In the genomic region with DNA sequence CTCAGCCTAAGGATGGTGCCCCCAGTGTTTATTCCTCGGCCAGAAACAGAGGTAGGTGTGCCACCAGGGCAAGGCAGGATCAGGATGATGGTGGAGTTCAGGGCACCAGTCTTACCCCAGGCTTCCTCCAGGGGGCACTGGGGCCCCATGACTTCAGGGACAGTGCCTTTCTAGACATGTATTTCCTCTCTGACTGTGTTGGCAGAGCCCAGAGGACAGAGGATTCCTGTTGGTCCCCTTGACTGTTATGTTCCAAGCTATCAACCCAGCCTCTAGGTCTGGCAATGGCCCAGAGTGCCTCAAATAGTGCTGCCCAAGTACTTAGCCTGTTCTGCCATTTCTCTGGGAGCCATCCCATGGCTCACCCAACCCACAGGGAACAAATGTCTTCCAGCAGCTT, we compare ENCODE assay signal across 8 cellular contexts. TPM values are rescaled to one million over a fixed set of nuclear protein-coding genes. Genes with fewer than 3 reads are reported as not detected.
A peak's percentile ranks its signal among the peaks of the same experiment; 100 is the strongest.
DNase-seq lines count a peak whose midpoint lies in the region; ATAC-seq and TF ChIP-seq lines count a peak whose summit lies in the region.

No MANE protein-coding gene starts in this region.

- no peak overlapping the region for H2BK120ac ChIP-seq in H9 (ENCODE audit: low read depth, low read length, poor library complexity, severe bottlenecking)

- no peak overlapping the region for H3K4ac ChIP-seq in H9 (ENCODE audit: low read depth, low read length)

- H2AK5ac ChIP-seq in H9 (ENCODE audit: insufficient read length, low read length), result no peak overlapping the region

- no peak overlapping the region for H3K27ac ChIP-seq in H9 (ENCODE audit: insufficient read length, low read depth, low read length)

- H3K27me3 Mint-ChIP-seq in H9 (ENCODE audit: low read depth), result peaks cover under 1% of the 10 kb centered on the region
- H3K27me3 Mint-ChIP-seq in naive thymus-derived CD8-positive, alpha-beta T cell, result no peaks in the 10 kb centered on the region
- no peaks in the 10 kb centered on the region for H3K27me3 Mint-ChIP-seq in stimulated activated memory B cell treated with anti-CD40 and anti-IgM and Interleukin-4, amounts not matched to agents 10 μg/mL and 1 μg/mL and 100 μg/mL, for 72 hours

- peaks cover 0 to 1% (median 0%) of the 10 kb centered on the region in 3 experiments; a peak in 1 of 7 replicates for H3K36me3 Mint-ChIP-seq in H9 (ENCODE audit: insufficient read depth in 1 of 3, low read depth in 3 of 3)
- H3K36me3 Mint-ChIP-seq in naive thymus-derived CD8-positive, alpha-beta T cell, result peaks cover 0 to 4% (median 0%) of the 10 kb centered on the region in 3 donors
- peaks cover 11% of the 10 kb centered on the region for H3K36me3 Mint-ChIP-seq in stimulated activated memory B cell treated with anti-CD40 and anti-IgM and Interleukin-4, amounts not matched to agents 10 μg/mL and 1 μg/mL and 100 μg/mL, for 72 hours

- H3K4me1 ChIP-seq in H9 (ENCODE audit: insufficient read depth, low read length), result no peaks in the 10 kb centered on the region

- peaks cover 2 to 11% of the 10 kb centered on the region in 2 experiments for H3K4me1 Mint-ChIP-seq in H9
- peaks cover 30 to 86% (median 82%) of the 10 kb centered on the region in 4 donors for H3K4me1 Mint-ChIP-seq in naive thymus-derived CD8-positive, alpha-beta T cell
- H3K4me1 Mint-ChIP-seq in stimulated activated memory B cell treated with anti-CD40 and anti-IgM and Interleukin-4, amounts not matched to agents 10 μg/mL and 1 μg/mL and 100 μg/mL, for 72 hours, result peaks cover 63% of the 10 kb centered on the region

- DNase-seq in C1 segment of cervical spinal cord (lab: John Stamatoyannopoulos, UW) (peak in 12 of 14 donors; percentile 11 to 77 (median 31)), H9 (peak; percentile 75), OCI-M1 (lab: John Stamatoyannopoulos, UW) (peak; percentile 85), activated T-cell treated with anti-CD3 and anti-CD28 coated beads for 4 hours (peak; percentile 79), SW 1271 (lab: John Stamatoyannopoulos, UW) (no peak)
- peak; percentile 65 to 87 (median 80) for DNase-seq in naive thymus-derived CD8-positive, alpha-beta T cell

- no peaks in the 10 kb centered on the region for H3K79me1 ChIP-seq in H9 (ENCODE audit: insufficient read depth, low read depth, low read length, poor library complexity, severe bottlenecking)

- no peak overlapping the region for H2BK12ac ChIP-seq in H9 (ENCODE audit: insufficient read length, low read depth, low read length)

- H3T11ph ChIP-seq in H9 (ENCODE audit: low read length), result no peak overlapping the region

- no peaks in the 10 kb centered on the region for H3K9me3 Mint-ChIP-seq in H9
- no peaks in the 10 kb centered on the region for H3K9me3 Mint-ChIP-seq in naive thymus-derived CD8-positive, alpha-beta T cell
- no peaks in the 10 kb centered on the region for H3K9me3 Mint-ChIP-seq in stimulated activated memory B cell treated with anti-CD40 and anti-IgM and Interleukin-4, amounts not matched to agents 10 μg/mL and 1 μg/mL and 100 μg/mL, for 72 hours

- H3K27me3 ChIP-seq in H9 (ENCODE audit: insufficient read depth, low read length), result no peaks in the 10 kb centered on the region

- no peak overlapping the region for H3K14ac ChIP-seq in H9 (ENCODE audit: insufficient read depth, low read length)

- no peak overlapping the region for H3K18ac ChIP-seq in H9 (ENCODE audit: insufficient read length, low read depth, low read length)

- H2AFZ ChIP-seq in H9 (ENCODE audit: low read length), result no peak overlapping the region

- no peak overlapping the region for H2BK20ac ChIP-seq in H9 (ENCODE audit: low read depth, low read length, poor library complexity, severe bottlenecking)

- no peak overlapping the region for H2BK15ac ChIP-seq in H9 (ENCODE audit: low read depth, low read length)

- H3K79me2 ChIP-seq in H9 (ENCODE audit: insufficient read depth, low read length), result no peaks in the 10 kb centered on the region

- H3K27ac Mint-ChIP-seq in H9, result no peak overlapping the region
- H3K27ac Mint-ChIP-seq in naive thymus-derived CD8-positive, alpha-beta T cell, result peak overlapping the region; percentile 88 to 98 (median 92)
- H3K27ac Mint-ChIP-seq in stimulated activated memory B cell treated with anti-CD40 and anti-IgM and Interleukin-4, amounts not matched to agents 10 μg/mL and 1 μg/mL and 100 μg/mL, for 72 hours, result peak overlapping the region; percentile 87

- H3K9me3 ChIP-seq in H9 (ENCODE audit: control insufficient read depth, low read depth, low read length), result no peaks in the 10 kb centered on the region

- H4K91ac ChIP-seq in H9 (ENCODE audit: insufficient read length, low read depth, low read length), result no peak overlapping the region

- ATAC-seq in esophagus mucosa, result peak; percentile 63
- peak; percentile 19 to 21 for ATAC-seq in naive thymus-derived CD8-positive, alpha-beta T cell
- ATAC-seq in stimulated activated memory B cell treated with anti-CD40 and anti-IgM and Interleukin-4, amounts not matched to agents 10 μg/mL and 1 μg/mL and 100 μg/mL, for 72 hours, result no peak

- no CpG with 5 or more reads among the region's 1 CpG for WGBS in H9 (ENCODE audit: extremely low coverage, insufficient read length, low lambda C conversion rate)

- H4K5ac ChIP-seq in H9 (ENCODE audit: insufficient read length, low read depth, low read length), result no peak overlapping the region

- H3K4me3 Mint-ChIP-seq in H9, result peak overlapping the region in 1 of 2 experiments; percentile 44; a peak in 1 of 5 replicates
- peak overlapping the region; percentile 12 to 91 (median 72) for H3K4me3 Mint-ChIP-seq in naive thymus-derived CD8-positive, alpha-beta T cell
- no peak overlapping the region for H3K4me3 Mint-ChIP-seq in stimulated activated memory B cell treated with anti-CD40 and anti-IgM and Interleukin-4, amounts not matched to agents 10 μg/mL and 1 μg/mL and 100 μg/mL, for 72 hours

- no peak overlapping the region for H3K9ac ChIP-seq in H9 (ENCODE audit: extremely low read depth, insufficient read length, low read length)

- no peak overlapping the region for H3K23ac ChIP-seq in H9 (ENCODE audit: insufficient read length, low read depth, low read length)

- H3K56ac ChIP-seq in H9 (ENCODE audit: insufficient read length, low read depth, low read length), result no peak overlapping the region

- no peak overlapping the region for H4K8ac ChIP-seq in H9 (replicated peaks; ENCODE audit: insufficient read length, low read depth, low read length)

- H2BK5ac ChIP-seq in H9 (ENCODE audit: insufficient read length, low read length), result no peak overlapping the region

- H4K20me1 ChIP-seq in H9 (ENCODE audit: control insufficient read depth, insufficient read depth, insufficient read length), result no peaks in the 10 kb centered on the region

- H3K4me2 ChIP-seq in H9 (ENCODE audit: insufficient read depth, insufficient read length, low read length), result no peak overlapping the region

- TF ChIP-seq CTCF in H9 (conservative IDR thresholded peaks at IDR 0.05), result peak; percentile 89

- peaks cover 5% of the 10 kb centered on the region for H3K23me2 ChIP-seq in H9 (ENCODE audit: insufficient read length, low read depth, low read length, poor library complexity, severe bottlenecking)

- POLR2A ChIA-PET in naive thymus-derived CD8-positive, alpha-beta T cell (lab: Charles Lee), result interaction anchor here (0.5 to 18.7 kb wide), 4 partner anchors 18 to 45 kb away, joined by 3 to 623 read pairs (median 172); a partner anchor contains a TSS

RNA-seq across cellular contexts. Expression of a gene that starts 2.8 kb away (rescaled TPM):
- total RNA-seq in H9 (2021) (11.6 and 12.5 TPM in 2 replicates), esophagus mucosa (11.0 TPM)
- total RNA-seq in naive thymus-derived CD8-positive, alpha-beta T cell, result 10 to 100 TPM; 65.1 to 67.1 TPM
- polyA plus RNA-seq in naive thymus-derived CD8-positive, alpha-beta T cell, result 10 to 100 TPM; 20.2 to 43.1 (median 30.3) TPM

RNA-seq across cellular contexts. Expression of a gene that starts 4.6 kb away (rescaled TPM):
- total RNA-seq in H9 (2021) (5.5 and 7.1 TPM in 2 replicates), esophagus mucosa (0.68 TPM)
- 10 to 100 TPM; 17.7 to 18.4 TPM for total RNA-seq in naive thymus-derived CD8-positive, alpha-beta T cell
- 10 to 100 TPM; 14.1 to 17.3 (median 14.2) TPM for polyA plus RNA-seq in naive thymus-derived CD8-positive, alpha-beta T cell

RNA-seq across cellular contexts. Expression of a gene that starts 39.4 kb away (rescaled TPM):
- total RNA-seq in H9 (2021), result 1.7 and 2.2 TPM in 2 replicates
- total RNA-seq in esophagus mucosa, result 4.8 TPM
- 1 to 10 TPM; 8.1 to 8.8 TPM for total RNA-seq in naive thymus-derived CD8-positive, alpha-beta T cell
- 100 to 1,000 TPM in 2 of 3 donors, 10 to 100 TPM in 1; 16.3 to 135 (median 100) TPM for polyA plus RNA-seq in naive thymus-derived CD8-positive, alpha-beta T cell

RNA-seq across cellular contexts. Expression of a gene that starts 44.8 kb away (rescaled TPM):
- total RNA-seq in H9 (2021) (57.0 and 57.9 TPM in 2 replicates), esophagus mucosa (50.5 TPM)
- total RNA-seq in naive thymus-derived CD8-positive, alpha-beta T cell, result 10 to 100 TPM; 27.5 TPM
- 10 to 100 TPM; 42.4 to 48.2 (median 48.1) TPM for polyA plus RNA-seq in naive thymus-derived CD8-positive, alpha-beta T cell

Comparison
In these comparisons a context has a peak if more than half of its experiments do, and no peak if none do; other contexts are left out.
1. DNase-seq: peak in C1 segment of cervical spinal cord (12 of 14), H9 (single experiment), OCI-M1 (single experiment), activated T-cell treated with anti-CD3 and anti-CD28 coated beads for 4 hours (single experiment) and naive thymus-derived CD8-positive, alpha-beta T cell (10 of 10); none in SW 1271 (0 of 2).
2. H3K27ac Mint-ChIP-seq: peak in naive thymus-derived CD8-positive, alpha-beta T cell (10 of 10) and stimulated activated memory B cell treated with anti-CD40 and anti-IgM and Interleukin-4, amounts not matched to agents 10 μg/mL and 1 μg/mL and 100 μg/mL, for 72 hours (single experiment); none in H9 (0 of 3).